ENCODE assay signal across 24 cellular contexts in genomic region chr4:171622729-171623128, GRCh38.
"Had no signal": no experiment of that assay in that cellular context is flagged by ENCODE, and none has a peak within 500 bp of the region (broad histone marks: within the 10 kb centered on the region; RNA-seq: fewer than 3 reads in every experiment).

No MANE protein-coding gene starts in this region.

- H3K4me3 ChIP-seq: heart right ventricle, sigmoid colon, smooth muscle cell, testis, vagina had no signal

- FAIRE-seq: astrocyte, keratinocyte had no signal

- H3K27ac ChIP-seq: heart right ventricle, sigmoid colon, testis, vagina had no signal

- H3K9me3 ChIP-seq: sigmoid colon, testis, vagina had no signal

- H3K4me2 ChIP-seq: smooth muscle cell had no signal

- DNase-seq: activated CD4-positive, alpha-beta T cell treated with anti-CD3 and anti-CD28 coated beads, Interleukin-2, amount 50 U/mL, for 4 hours; activated CD8-positive, alpha-beta memory T cell treated with anti-CD3 and anti-CD28 coated beads for 24 hours; activated CD8-positive, alpha-beta memory T cell treated with anti-CD3 and anti-CD28 coated beads, Interleukin-2, amount 50 U/mL, for 4 hours; activated naive CD8-positive, alpha-beta T cell treated with anti-CD3 and anti-CD28 coated beads for 36 hours; activated T-cell treated with anti-CD3 and anti-CD28 coated beads, Interleukin-2, amount 50 U/mL, for 24 hours; central memory CD4-positive, alpha-beta T cell; dermis blood vessel endothelial cell; effector CD8-positive, alpha-beta T cell; erythroblast; foreskin fibroblast; heart right ventricle; left colon; mesenchymal stem cell; occipital lobe; sigmoid colon; stimulated activated CD4-positive, alpha-beta T cell treated with anti-CD3 and anti-CD28 coated beads, Interleukin-15, amount 100 ng/mL, for 24 hours; stimulated activated naive CD4-positive, alpha-beta T cell; testis; trophoblast cell had no signal

- ATAC-seq: activated T-helper 17 cell treated with anti-CD3 and anti-CD28 coated beads, Interleukin-2, amount 50 U/mL, for 72 hours; heart right ventricle; left colon had no signal

- H3K4me1 ChIP-seq: heart right ventricle, sigmoid colon, testis, vagina had no signal

- H3K27me3 ChIP-seq: heart right ventricle, sigmoid colon, testis, vagina had no signal

- H3K36me3 ChIP-seq: heart right ventricle, sigmoid colon, vagina had no signal
